Comparison of ENCODE assay signal across 9 cellular contexts in the genomic region with DNA sequence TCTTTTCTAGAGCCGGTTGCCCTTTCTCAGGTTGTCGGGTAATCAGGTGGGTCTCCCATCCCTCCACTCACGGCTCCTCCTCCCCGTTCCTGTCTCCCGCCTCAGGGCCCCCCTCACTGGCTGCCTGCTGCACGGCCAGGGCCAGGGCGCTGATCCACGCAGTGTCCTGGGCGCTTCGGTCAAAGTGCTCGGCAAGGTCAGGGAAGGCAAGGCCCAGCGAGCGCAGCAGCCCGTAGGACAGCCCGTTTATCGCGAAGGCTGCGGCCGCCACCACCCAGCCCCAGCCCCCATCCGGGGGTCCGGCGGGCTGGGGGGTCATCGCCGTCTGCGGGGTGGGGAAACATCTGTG. TPM values are rescaled to one million over a fixed set of nuclear protein-coding genes. Genes with fewer than 3 reads are reported as not detected.
A peak's percentile ranks its signal among the peaks of the same experiment; 100 is the strongest.
DNase-seq lines count a peak whose midpoint lies in the region; ATAC-seq and TF ChIP-seq lines count a peak whose summit lies in the region.
"Had no signal": no experiment of that assay in that cellular context is flagged by ENCODE, and none has a peak within 500 bp of the region (broad histone marks: within the 10 kb centered on the region; RNA-seq: fewer than 3 reads in every experiment).

No MANE protein-coding gene starts in this region.

- no peaks in the 10 kb centered on the region for H3K36me3 ChIP-seq in effector memory CD4-positive, alpha-beta T cell (ENCODE audit: control insufficient read depth, insufficient read depth, low read length)
- no peaks in the 10 kb centered on the region for H3K36me3 ChIP-seq in upper lobe of right lung

- peak in 1 of 2 donors; percentile 1 for ATAC-seq in activated T-cell treated with anti-CD3 and anti-CD28 coated beads, Interleukin-2, amount 50 U/mL, for 4 hours
- peak; percentile 21 for ATAC-seq in upper lobe of right lung

- no peak overlapping the region for H3K27ac Mint-ChIP-seq in mesothelial cell of epicardium
- H3K27ac Mint-ChIP-seq in progenitor cell of endocrine pancreas, result no peak overlapping the region

- peak overlapping the region; percentile 48 for H3K4me3 ChIP-seq in effector memory CD4-positive, alpha-beta T cell (ENCODE audit: insufficient read depth, low read depth, low read length, poor library complexity, severe bottlenecking)
- H3K4me3 ChIP-seq in upper lobe of right lung, result peak overlapping the region; percentile 55

- intact Hi-C loops in upper lobe of right lung (cut with DNase I), result no loop called here

- no peaks in the 10 kb centered on the region for H3K27me3 ChIP-seq in effector memory CD4-positive, alpha-beta T cell (replicated peaks; ENCODE audit: control insufficient read depth, insufficient read depth, low read length, poor library complexity, severe bottlenecking)
- H3K27me3 ChIP-seq in upper lobe of right lung, result no peaks in the 10 kb centered on the region

- H3K27me3 Mint-ChIP-seq in activated T-cell treated with anti-CD3 and anti-CD28 coated beads, Interleukin-2, amount 50 U/mL, for 4 hours (ENCODE audit: low read depth), result no peaks in the 10 kb centered on the region
- H3K27me3 Mint-ChIP-seq in mesothelial cell of epicardium (ENCODE audit: low read depth), result peaks cover 25% of the 10 kb centered on the region
- peaks cover 38% of the 10 kb centered on the region for H3K27me3 Mint-ChIP-seq in progenitor cell of endocrine pancreas

- TF ChIP-seq CTCF in mesothelial cell of epicardium (IDR thresholded peaks at IDR 0.05; ENCODE audit: unreplicated experiment), result no peak
- TF ChIP-seq CTCF in upper lobe of right lung (IDR thresholded peaks at IDR 0.05), result no peak
- TF ChIP-seq CTCF in progenitor cell of endocrine pancreas (IDR thresholded peaks at IDR 0.05; ENCODE audit: unreplicated experiment), result no peak
- TF ChIP-seq CTCF in GM13976 (IDR thresholded peaks at IDR 0.05; ENCODE audit: borderline replicate concordance, control extremely low read depth, extremely low read depth, insufficient read depth, missing control alignments), result no peak

- in situ Hi-C loops in GM13976 (cut with MboI; ENCODE audit: low sequenced_read_pairs, unreplicated experiment), result loop anchor here (25.0 kb wide), 1 partner anchor 244 kb away; a partner anchor contains a TSS

- peaks cover 46% of the 10 kb centered on the region for H3K4me1 Mint-ChIP-seq in activated T-cell treated with anti-CD3 and anti-CD28 coated beads, Interleukin-2, amount 50 U/mL, for 4 hours (ENCODE audit: low read depth)
- H3K4me1 Mint-ChIP-seq in mesothelial cell of epicardium (peaks cover 45% of the 10 kb centered on the region), progenitor cell of endocrine pancreas (ENCODE audit: low read depth) (peaks cover 27% of the 10 kb centered on the region)

- DNase-seq in activated T-cell treated with anti-CD3 and anti-CD28 coated beads, Interleukin-2, amount 50 U/mL, for 4 hours, result no peak
- DNase-seq in activated T-cell treated with anti-CD3 and anti-CD28 coated beads for 4 hours (no peak), mesothelial cell of epicardium (ENCODE audit: low spot score in 2 of 2, unreplicated experiment in 2 of 2) (no peak), upper lobe of right lung (peak; percentile 72), substantia nigra (lab: John Stamatoyannopoulos, UW) (no peak), progenitor cell of endocrine pancreas (ENCODE audit: low spot score, unreplicated experiment) (no peak), GM13976 (ENCODE audit: low spot score) (no peak)
- no peak for DNase-seq in effector memory CD4-positive, alpha-beta T cell
- DNase-seq: DMS 273 treated with DMSO at 0.1 percent for 48 hours had no signal

- no peak overlapping the region for H3K27ac ChIP-seq in effector memory CD4-positive, alpha-beta T cell (ENCODE audit: insufficient read depth, low read length, poor library complexity, severe bottlenecking)
- H3K27ac ChIP-seq in upper lobe of right lung (peak overlapping the region; percentile 52), substantia nigra (ENCODE audit: low read depth, low read length, poor library complexity, severe bottlenecking) (no peak overlapping the region)

- no peaks in the 10 kb centered on the region for H3K9me3 Mint-ChIP-seq in activated T-cell treated with anti-CD3 and anti-CD28 coated beads, Interleukin-2, amount 50 U/mL, for 4 hours
- H3K9me3 Mint-ChIP-seq in mesothelial cell of epicardium (no peaks in the 10 kb centered on the region), progenitor cell of endocrine pancreas (ENCODE audit: low read depth) (no peaks in the 10 kb centered on the region)

- H3K4me3 Mint-ChIP-seq in activated T-cell treated with anti-CD3 and anti-CD28 coated beads, Interleukin-2, amount 50 U/mL, for 4 hours, result peak overlapping the region; percentile 69
- peak overlapping the region; percentile 66 for H3K4me3 Mint-ChIP-seq in mesothelial cell of epicardium
- H3K4me3 Mint-ChIP-seq in progenitor cell of endocrine pancreas (ENCODE audit: low read depth), result no peak overlapping the region

- H3K36me3 Mint-ChIP-seq in activated T-cell treated with anti-CD3 and anti-CD28 coated beads, Interleukin-2, amount 50 U/mL, for 4 hours (ENCODE audit: insufficient read depth), result no peaks in the 10 kb centered on the region
- no peaks in the 10 kb centered on the region for H3K36me3 Mint-ChIP-seq in mesothelial cell of epicardium
- no peaks in the 10 kb centered on the region for H3K36me3 Mint-ChIP-seq in progenitor cell of endocrine pancreas (ENCODE audit: insufficient read depth)

- no peaks in the 10 kb centered on the region for H3K9me3 ChIP-seq in effector memory CD4-positive, alpha-beta T cell (ENCODE audit: control insufficient read depth, low read length)
- no peaks in the 10 kb centered on the region for H3K9me3 ChIP-seq in upper lobe of right lung

- H3K4me1 ChIP-seq in effector memory CD4-positive, alpha-beta T cell (ENCODE audit: control insufficient read depth, insufficient read depth, low read length, poor library complexity, severe bottlenecking), result peaks cover 39% of the 10 kb centered on the region
- peaks cover 37% of the 10 kb centered on the region for H3K4me1 ChIP-seq in upper lobe of right lung

RNA-seq across cellular contexts. Expression of a gene that starts 0.7 kb away (rescaled TPM):
- 1 to 10 TPM in 2 of 3 donors, under 1 TPM in 1; 0.63 to 1.3 (median 1.1) TPM for total RNA-seq in activated T-cell treated with anti-CD3 and anti-CD28 coated beads, Interleukin-2, amount 50 U/mL, for 4 hours
- 4.1 to 5.1 TPM (median 4.2 TPM) in 3 replicates for total RNA-seq in mesothelial cell of epicardium
- 6.8 TPM for total RNA-seq in upper lobe of right lung
- 0.84 and 1.4 TPM in 2 replicates for total RNA-seq in progenitor cell of endocrine pancreas

RNA-seq across cellular contexts. Expression of a gene that starts 7.4 kb away (rescaled TPM):
- total RNA-seq in activated T-cell treated with anti-CD3 and anti-CD28 coated beads, Interleukin-2, amount 50 U/mL, for 4 hours, result 1 to 10 TPM; 5.7 to 7.0 (median 6.7) TPM
- total RNA-seq in mesothelial cell of epicardium (10.4 to 10.7 TPM (median 10.7 TPM) in 3 replicates), upper lobe of right lung (10.1 TPM), progenitor cell of endocrine pancreas (19.6 and 20.3 TPM in 2 replicates)

RNA-seq across cellular contexts. Expression of a gene that starts 20.3 kb away (rescaled TPM):
- under 1 TPM; 0.21 to 0.41 (median 0.25) TPM for total RNA-seq in activated T-cell treated with anti-CD3 and anti-CD28 coated beads, Interleukin-2, amount 50 U/mL, for 4 hours
- total RNA-seq in mesothelial cell of epicardium (0.22 to 0.34 TPM in 2 of 3 replicates, not detected in the other), upper lobe of right lung (42.6 TPM), progenitor cell of endocrine pancreas (0.09 TPM in 1 of 2 replicates, not detected in the other)

RNA-seq across cellular contexts. Expression of a gene that starts 30.7 kb away (rescaled TPM):
- total RNA-seq in activated T-cell treated with anti-CD3 and anti-CD28 coated beads, Interleukin-2, amount 50 U/mL, for 4 hours, result 100 to 1,000 TPM; 138 to 150 (median 139) TPM
- total RNA-seq in mesothelial cell of epicardium, result 154 to 166 TPM (median 159 TPM) in 3 replicates
- 284 TPM for total RNA-seq in upper lobe of right lung
- total RNA-seq in progenitor cell of endocrine pancreas, result 168 and 178 TPM in 2 replicates

RNA-seq across cellular contexts. Expression of a gene that starts 36.9 kb away (rescaled TPM):
- not detected for total RNA-seq in activated T-cell treated with anti-CD3 and anti-CD28 coated beads, Interleukin-2, amount 50 U/mL, for 4 hours
- not detected in 3 replicates for total RNA-seq in mesothelial cell of epicardium
- total RNA-seq in upper lobe of right lung, result 12.6 TPM
- total RNA-seq in progenitor cell of endocrine pancreas, result not detected in 2 replicates

Comparison
In these comparisons a context has a peak if more than half of its experiments do, and no peak if none do; other contexts are left out.
1. RNA of a gene that starts 20.3 kb away (total RNA-seq): 42.6 TPM in upper lobe of right lung (single experiment); 0.21 to 0.41 TPM in activated T-cell treated with anti-CD3 and anti-CD28 coated beads, Interleukin-2, amount 50 U/mL, for 4 hours, 0.09 TPM in progenitor cell of endocrine pancreas and 0.22 to 0.34 TPM in mesothelial cell of epicardium; every median in the first group is over 10 times any median in the second.